Comparison of ENCODE assay signal across 21 cellular contexts in genomic region chr13:22828081-22828480, GRCh38.
A peak's percentile ranks its signal among the peaks of the same experiment; 100 is the strongest.
DNase-seq lines count a peak whose midpoint lies in the region; ATAC-seq and TF ChIP-seq lines count a peak whose summit lies in the region.
"Had no signal": no experiment of that assay in that cellular context is flagged by ENCODE, and none has a peak within 500 bp of the region (broad histone marks: within the 10 kb centered on the region; RNA-seq: fewer than 3 reads in every experiment).

No MANE protein-coding gene starts in this region.

- POLR2A ChIA-PET in activated CD4-positive, alpha-beta T cell treated with anti-CD3 and anti-CD28 coated beads, Interleukin-2, amount 10 ng/mL, durations not matched to agents 7 days and 5 days (lab: Charles Lee), result no interaction called here

- CTCF ChIA-PET in activated CD4-positive, alpha-beta T cell treated with anti-CD3 and anti-CD28 coated beads, Interleukin-2, amount 10 ng/mL, durations not matched to agents 7 days and 5 days (lab: Charles Lee), result no interaction called here

- H3K9me3 Mint-ChIP-seq in activated CD4-positive, alpha-beta T cell treated with anti-CD3 and anti-CD28 coated beads, Interleukin-2, amount 10 ng/mL, durations not matched to agents 7 days and 5 days, result no peaks in the 10 kb centered on the region
- H3K9me3 Mint-ChIP-seq: effector memory CD8-positive, alpha-beta T cell had no signal

- DNase-seq in AG10803 (ENCODE audit: low read depth) (peak; percentile 23), HT1080 (ENCODE audit: low read depth) (peak; percentile 34), amniotic epithelial cell (ENCODE audit: low read depth) (peak; percentile 76), kidney glomerular epithelial cell (lab: John Stamatoyannopoulos, UW) (peak; percentile 97), NCI-H2227 (lab: John Stamatoyannopoulos, UW; ENCODE audit: unreplicated experiment) (no peak)
- no peak for DNase-seq in stimulated activated CD4-positive, alpha-beta T cell treated with anti-CD3 and anti-CD28 coated beads, Interleukin-2, amount 100 ng/mL, for 48 hours
- DNase-seq in activated CD4-positive, alpha-beta T cell treated with anti-CD3 and anti-CD28 coated beads, Interleukin-2, amount 10 ng/mL, durations not matched to agents 7 days and 5 days, result no peak
- DNase-seq: activated CD4-positive, alpha-beta T cell treated with anti-CD3 and anti-CD28 coated beads for 4 hours; aorta; CD4-positive, alpha-beta T cell; DMS79; effector memory CD8-positive, alpha-beta T cell; Kasumi-1; mucosa of descending colon; NCI-H146; retina; RPMI8226; stimulated activated naive CD4-positive, alpha-beta T cell had no signal

- TF ChIP-seq CTCF in AG10803 (conservative IDR thresholded peaks at IDR 0.05; ENCODE audit: low read length), result no peak

- no peaks in the 10 kb centered on the region for H3K4me1 Mint-ChIP-seq in activated CD4-positive, alpha-beta T cell treated with anti-CD3 and anti-CD28 coated beads, Interleukin-2, amount 10 ng/mL, durations not matched to agents 7 days and 5 days

- H3K27ac Mint-ChIP-seq in activated CD4-positive, alpha-beta T cell treated with anti-CD3 and anti-CD28 coated beads, Interleukin-2, amount 10 ng/mL, durations not matched to agents 7 days and 5 days, result no peak overlapping the region
- H3K27ac Mint-ChIP-seq: CD4-positive, alpha-beta T cell; effector memory CD8-positive, alpha-beta T cell; type B pancreatic cell had no signal

- no peaks in the 10 kb centered on the region for H3K36me3 Mint-ChIP-seq in activated CD4-positive, alpha-beta T cell treated with anti-CD3 and anti-CD28 coated beads, Interleukin-2, amount 10 ng/mL, durations not matched to agents 7 days and 5 days (ENCODE audit: low read depth)
- H3K36me3 Mint-ChIP-seq: type B pancreatic cell had no signal

- no peak overlapping the region for H3K4me3 ChIP-seq in AG10803 (ENCODE audit: low read length)
- H3K4me3 ChIP-seq: mucosa of descending colon had no signal

- H3K4me3 Mint-ChIP-seq in activated CD4-positive, alpha-beta T cell treated with anti-CD3 and anti-CD28 coated beads, Interleukin-2, amount 10 ng/mL, durations not matched to agents 7 days and 5 days, result no peak overlapping the region
- H3K4me3 Mint-ChIP-seq: CD4-positive, alpha-beta T cell; effector memory CD8-positive, alpha-beta T cell; type B pancreatic cell had no signal

- ATAC-seq in HG03469 (IDR thresholded peaks at IDR 0.05; ENCODE audit: unreplicated experiment), result no peak
- ATAC-seq: effector memory CD8-positive, alpha-beta T cell; left lobe of liver; mucosa of descending colon had no signal

- H3K27me3 Mint-ChIP-seq in activated CD4-positive, alpha-beta T cell treated with anti-CD3 and anti-CD28 coated beads, Interleukin-2, amount 10 ng/mL, durations not matched to agents 7 days and 5 days, result no peaks in the 10 kb centered on the region
- H3K27me3 Mint-ChIP-seq: CD4-positive, alpha-beta T cell; effector memory CD8-positive, alpha-beta T cell; type B pancreatic cell had no signal

Comparison
In these comparisons a context has a peak if more than half of its experiments do, and no peak if none do; other contexts are left out.
1. DNase-seq: peak in AG10803 (single experiment), HT1080 (single experiment), amniotic epithelial cell (single experiment) and kidney glomerular epithelial cell (single experiment); none in stimulated activated CD4-positive, alpha-beta T cell treated with anti-CD3 and anti-CD28 coated beads, Interleukin-2, amount 100 ng/mL, for 48 hours (0 of 2), activated CD4-positive, alpha-beta T cell treated with anti-CD3 and anti-CD28 coated beads, Interleukin-2, amount 10 ng/mL, durations not matched to agents 7 days and 5 days (single experiment) and NCI-H2227 (single experiment).